27 cellular contexts compared by ENCODE assay signal in the genomic region with DNA sequence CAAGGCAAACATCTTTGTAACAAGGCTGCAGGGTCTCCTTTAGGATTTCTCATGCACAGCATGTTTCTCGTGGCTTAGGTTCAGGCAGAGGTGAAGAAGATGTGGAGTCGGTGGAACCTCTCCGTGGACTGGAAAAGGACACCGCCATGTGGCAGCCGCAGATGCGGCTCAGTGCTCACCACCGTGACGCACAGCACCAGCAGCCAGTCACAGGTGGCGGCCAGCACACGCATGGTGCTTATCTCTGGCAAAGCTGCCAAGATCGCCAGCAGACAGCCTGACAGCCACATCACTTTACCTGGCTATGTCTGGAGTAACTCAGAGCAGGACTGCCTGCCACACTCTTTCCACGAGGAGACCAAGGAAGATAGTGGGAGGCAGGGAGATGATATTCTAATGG.
"Had no signal": no experiment of that assay in that cellular context is flagged by ENCODE, and none has a peak within 500 bp of the region (broad histone marks: within the 10 kb centered on the region; RNA-seq: fewer than 3 reads in every experiment).

No MANE protein-coding gene starts in this region.

- H3K79me2 ChIP-seq: parathyroid adenoma had no signal

- H3K9ac ChIP-seq: neural progenitor cell, parathyroid adenoma had no signal

- H2AFZ ChIP-seq: neural progenitor cell, parathyroid adenoma had no signal

- H3K27me3 ChIP-seq: neural progenitor cell, ovary, right lobe of liver, sigmoid colon, suprapubic skin, testis, tibial artery, transverse colon, upper lobe of right lung, uterus had no signal

- H3K4me1 ChIP-seq: parathyroid adenoma, psoas muscle, right lobe of liver, sigmoid colon, suprapubic skin, testis, tibial artery, upper lobe of right lung, uterus had no signal

- H3K27ac Mint-ChIP-seq: natural killer cell; nephron; neural progenitor cell; stimulated activated memory B cell treated with anti-CD40 and anti-IgM and Interleukin-4, amounts not matched to agents 10 μg/mL and 1 μg/mL and 100 μg/mL, for 72 hours; stimulated activated naive CD8-positive, alpha-beta T cell treated with anti-CD3 and anti-CD28 coated beads, Interleukin-15, amount 100 ng/mL, for 72 hours; type B pancreatic cell had no signal

- H3K9me3 ChIP-seq: ovary, psoas muscle, right lobe of liver, sigmoid colon, suprapubic skin, testis, tibial artery, transverse colon, upper lobe of right lung, uterus had no signal

- H3K4me1 Mint-ChIP-seq: natural killer cell; stimulated activated memory B cell treated with anti-CD40 and anti-IgM and Interleukin-4, amounts not matched to agents 10 μg/mL and 1 μg/mL and 100 μg/mL, for 72 hours; stimulated activated naive CD8-positive, alpha-beta T cell treated with anti-CD3 and anti-CD28 coated beads, Interleukin-15, amount 100 ng/mL, for 72 hours had no signal

- FAIRE-seq: small intestine had no signal

- H3K4me2 ChIP-seq: neural progenitor cell had no signal

- H3K9me3 Mint-ChIP-seq: natural killer cell; nephron; neural progenitor cell; stimulated activated memory B cell treated with anti-CD40 and anti-IgM and Interleukin-4, amounts not matched to agents 10 μg/mL and 1 μg/mL and 100 μg/mL, for 72 hours; stimulated activated naive CD8-positive, alpha-beta T cell treated with anti-CD3 and anti-CD28 coated beads, Interleukin-15, amount 100 ng/mL, for 72 hours; type B pancreatic cell had no signal

- H3K4me3 ChIP-seq: neural progenitor cell, ovary, psoas muscle, right lobe of liver, sigmoid colon, suprapubic skin, testis, tibial artery, transverse colon, upper lobe of right lung, uterus had no signal

- DNase-seq: natural killer cell; occipital lobe; ovary; psoas muscle; right cardiac atrium; right lobe of liver; sigmoid colon; small intestine; stimulated activated CD4-positive, alpha-beta T cell treated with anti-CD3 and anti-CD28 coated beads, Interleukin-15, amount 100 ng/mL, for 24 hours; stimulated activated CD4-positive, alpha-beta T cell treated with anti-CD3 and anti-CD28 coated beads, Interleukin-2, amount 100 ng/mL, for 24 hours; stimulated activated CD4-positive, alpha-beta T cell treated with anti-CD3 and anti-CD28 coated beads, Interleukin-2, amount 100 ng/mL, for 48 hours; stimulated activated CD4-positive, alpha-beta T cell treated with anti-CD3 and anti-CD28 coated beads, Interleukin-4, amount 100 ng/mL, for 24 hours; stimulated activated naive CD4-positive, alpha-beta T cell; stimulated activated naive CD8-positive, alpha-beta T cell treated with anti-CD3 and anti-CD28 coated beads, Interleukin-15, amount 100 ng/mL, for 72 hours; stimulated activated naive CD8-positive, alpha-beta T cell treated with anti-CD3 and anti-CD28 coated beads, Interleukin-15, Interleukin-2, amounts not matched to agents 100 U/mL and 50 U/mL, for 24 hours; substantia nigra; testis; tibial artery; transverse colon; upper lobe of right lung; uterus had no signal

- H3K27ac ChIP-seq: neural progenitor cell, ovary, parathyroid adenoma, psoas muscle, right lobe of liver, sigmoid colon, suprapubic skin, testis, tibial artery, transverse colon, upper lobe of right lung, uterus had no signal

- H3K36me3 ChIP-seq: neural progenitor cell, ovary, right lobe of liver, sigmoid colon, suprapubic skin, tibial artery, transverse colon, upper lobe of right lung, uterus had no signal

- H3K4me3 Mint-ChIP-seq: natural killer cell; nephron; neural progenitor cell; stimulated activated memory B cell treated with anti-CD40 and anti-IgM and Interleukin-4, amounts not matched to agents 10 μg/mL and 1 μg/mL and 100 μg/mL, for 72 hours; stimulated activated naive CD8-positive, alpha-beta T cell treated with anti-CD3 and anti-CD28 coated beads, Interleukin-15, amount 100 ng/mL, for 72 hours; type B pancreatic cell had no signal

- H3K36me3 Mint-ChIP-seq: natural killer cell; neural progenitor cell; stimulated activated memory B cell treated with anti-CD40 and anti-IgM and Interleukin-4, amounts not matched to agents 10 μg/mL and 1 μg/mL and 100 μg/mL, for 72 hours; type B pancreatic cell had no signal

- ATAC-seq: psoas muscle; right cardiac atrium; right lobe of liver; stimulated activated memory B cell treated with anti-CD40 and anti-IgM and Interleukin-4, amounts not matched to agents 10 μg/mL and 1 μg/mL and 100 μg/mL, for 72 hours; stimulated activated naive CD8-positive, alpha-beta T cell treated with anti-CD3 and anti-CD28 coated beads, Interleukin-15, amount 100 ng/mL, for 72 hours; stimulated activated naive CD8-positive, alpha-beta T cell treated with anti-CD3 and anti-CD28 coated beads, Interleukin-15, Interleukin-2, amounts not matched to agents 100 U/mL and 50 U/mL, for 24 hours; upper lobe of right lung had no signal
